1 cellular context compared by ENCODE assay signal in genomic region chr9:39232123-39232991, GRCh38. TPM values are rescaled to one million over a fixed set of nuclear protein-coding genes. Genes with fewer than 3 reads are reported as not detected.
"Had no signal": no experiment of that assay in that cellular context is flagged by ENCODE, and none has a peak within 500 bp of the region (broad histone marks: within the 10 kb centered on the region; RNA-seq: fewer than 3 reads in every experiment).

No MANE protein-coding gene starts in this region.

RNA-seq across cellular contexts. Expression of gene CNTNAP3, which starts 55.6 kb away (rescaled TPM):
- total RNA-seq: naive thymus-derived CD4-positive, alpha-beta T cell had no signal
- polyA plus RNA-seq: naive thymus-derived CD4-positive, alpha-beta T cell had no signal
